Comparison of ENCODE assay signal across 21 cellular contexts in the genomic region with DNA sequence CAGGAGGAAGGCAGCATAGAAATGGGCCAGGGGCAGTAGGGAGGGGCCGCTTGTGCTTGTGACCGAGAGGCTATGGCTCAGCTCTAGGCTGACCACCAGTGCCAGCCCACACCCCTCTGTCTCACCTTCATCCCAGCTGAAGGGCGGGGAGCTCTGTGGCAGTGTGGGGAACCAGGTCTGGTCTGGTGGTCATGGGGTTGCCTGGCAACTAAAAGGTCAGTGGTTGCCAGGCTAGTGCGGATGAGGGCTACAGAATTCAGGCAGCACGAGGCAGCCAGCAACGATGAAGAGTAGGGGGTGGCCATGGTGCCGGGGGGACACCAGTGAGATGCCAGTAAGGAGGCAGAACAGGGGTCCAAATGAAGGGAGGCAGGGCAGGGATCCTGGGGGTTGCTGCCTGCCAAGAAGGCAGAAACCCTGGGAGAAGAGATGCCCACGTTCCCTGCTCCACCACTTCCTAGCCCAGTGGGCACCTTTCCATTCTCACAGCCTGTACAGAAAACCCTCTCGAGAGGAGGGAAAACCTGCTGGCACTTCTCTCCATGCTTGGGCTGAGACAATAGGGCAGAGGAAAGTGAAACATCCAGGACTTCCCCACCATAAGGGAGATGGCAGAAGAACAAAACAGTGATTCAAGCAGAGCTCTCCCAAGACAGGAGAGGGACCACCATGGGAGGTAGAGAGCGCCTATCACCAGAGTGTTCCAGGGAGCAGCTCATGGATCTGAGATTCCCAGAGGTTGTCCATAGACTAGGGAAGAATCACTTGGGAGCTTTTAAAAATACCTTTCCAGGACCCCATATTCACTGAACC. TPM values are rescaled to one million over a fixed set of nuclear protein-coding genes. Genes with fewer than 3 reads are reported as not detected.
DNase-seq lines count a peak whose midpoint lies in the region; ATAC-seq, FAIRE-seq and TF ChIP-seq lines count a peak whose summit lies in the region.
"Had no signal": no experiment of that assay in that cellular context is flagged by ENCODE, and none has a peak within 500 bp of the region (broad histone marks: within the 10 kb centered on the region; RNA-seq: fewer than 3 reads in every experiment).

No MANE protein-coding gene starts in this region.

- no peak overlapping the region for H2BK20ac ChIP-seq in H1 (ENCODE audit: low read length)

- no peak overlapping the region for H4K12ac ChIP-seq in trophoblast cell (ENCODE audit: low read depth, low read length)

- H3K4me2 ChIP-seq in BLaER1 (peak overlapping the region; percentile 36), H1 (ENCODE audit: insufficient read depth in 1 of 2, low read depth in 2 of 2, low read length in 2 of 2) (no peak overlapping the region), trophoblast cell (ENCODE audit: low read length) (no peak overlapping the region), PC-3 (ENCODE audit: low read length) (no peak overlapping the region)

- H3K36me3 ChIP-seq in BLaER1 (no peaks in the 10 kb centered on the region), H1 (ENCODE audit: control insufficient read depth in 2 of 4, insufficient read depth in 4 of 4, low read length in 3 of 4) (peaks cover 0 to 7% (median 0%) of the 10 kb centered on the region in 4 experiments; a peak in 1 of 8 replicates), trophoblast cell (ENCODE audit: control insufficient read depth in 1 of 2, insufficient read depth in 2 of 2, low read length in 2 of 2) (no peaks in the 10 kb centered on the region), PC-3 (ENCODE audit: low read depth, low read length) (no peaks in the 10 kb centered on the region)

- H2AFZ ChIP-seq in H1 (ENCODE audit: low read length) = no peak overlapping the region
- H2AFZ ChIP-seq in trophoblast cell (ENCODE audit: insufficient read depth, low read length, poor library complexity) = no peak overlapping the region
- no peak overlapping the region for H2AFZ ChIP-seq in PC-3 (ENCODE audit: low read length)

- TF ChIP-seq CTCF in H1 (IDR thresholded peaks at IDR 0.05; ENCODE audit: control extremely low read depth in 1 of 3, insufficient read depth in 1 of 3, low read depth in 1 of 3, low read length in 3 of 3) (no peak), PC-3 (conservative IDR thresholded peaks at IDR 0.05; ENCODE audit: low read depth, low read length) (no peak)

- peaks cover 32% of the 10 kb centered on the region for H3K4me1 ChIP-seq in BLaER1
- peaks cover 5 to 31% (median 21%) of the 10 kb centered on the region in 4 experiments for H3K4me1 ChIP-seq in H1 (replicated peaks in 1 of 4; ENCODE audit: control insufficient read depth in 3 of 4, insufficient read depth in 4 of 4, low read length in 3 of 4)
- H3K4me1 ChIP-seq in trophoblast cell (ENCODE audit: control insufficient read depth in 1 of 2, insufficient read depth in 2 of 2, low read length in 2 of 2) = peaks cover 0 to 3% of the 10 kb centered on the region in 2 experiments
- no peaks in the 10 kb centered on the region for H3K4me1 ChIP-seq in PC-3 (ENCODE audit: insufficient read depth, low read length)
- H3K4me1 ChIP-seq: Caco-2 had no signal

- H2BK5ac ChIP-seq in H1 (ENCODE audit: low read depth, low read length) (no peak overlapping the region), trophoblast cell (ENCODE audit: low read depth, low read length, poor library complexity) (no peak overlapping the region)

- no peak overlapping the region for H4K91ac ChIP-seq in H1 (replicated peaks; ENCODE audit: insufficient read length, low read length)
- H4K91ac ChIP-seq in trophoblast cell (ENCODE audit: low read depth, low read length) = no peak overlapping the region

- H3K27ac ChIP-seq in BLaER1 = no peak overlapping the region
- peak overlapping the region; percentile 95 for H3K27ac ChIP-seq in angular gyrus (ENCODE audit: low read depth, low read length)
- no peak overlapping the region for H3K27ac ChIP-seq in H1 (ENCODE audit: low read depth, low read length)
- no peak overlapping the region for H3K27ac ChIP-seq in trophoblast cell (ENCODE audit: low read depth, low read length)
- no peak overlapping the region for H3K27ac ChIP-seq in PC-3 (ENCODE audit: low read length)

- H3K9me3 ChIP-seq in BLaER1 (0 out of 2 replicates have a peak, but pooled peaks cover 10% of the 10 kb centered on the region), H1 (ENCODE audit: insufficient read depth in 2 of 2, low read depth in 1 of 2, low read length in 1 of 2) (no peaks in the 10 kb centered on the region), trophoblast cell (ENCODE audit: insufficient read depth, low read depth, low read length) (peaks cover 14% of the 10 kb centered on the region), PC-3 (ENCODE audit: low read length) (no peaks in the 10 kb centered on the region)
- H3K9me3 ChIP-seq: Caco-2 had no signal

- H4K20me1 ChIP-seq in BLaER1 = peaks cover 43% of the 10 kb centered on the region
- peaks cover 3 to 33% of the 10 kb centered on the region in 2 experiments for H4K20me1 ChIP-seq in H1 (replicated peaks in 1 of 2; ENCODE audit: control insufficient read depth in 1 of 2, insufficient read depth in 2 of 2, low read length in 2 of 2)
- no peaks in the 10 kb centered on the region for H4K20me1 ChIP-seq in PC-3 (ENCODE audit: low read length)

- H3K14ac ChIP-seq in H1 (ENCODE audit: insufficient read length) (no peak overlapping the region), trophoblast cell (ENCODE audit: low read length) (no peak overlapping the region)

- no peak for DNase-seq in H1 (ENCODE audit: low read depth in 1 of 2, low spot score in 2 of 2)
- no peak for DNase-seq in trophoblast cell
- DNase-seq in NCI-H1092 (lab: John Stamatoyannopoulos, UW) = no peak
- DNase-seq in stimulated activated CD4-positive, alpha-beta T cell treated with anti-CD3 and anti-CD28 coated beads, Interleukin-2, amount 100 ng/mL, for 48 hours = no peak
- DNase-seq in PC-3 = no peak
- DNase-seq: Caco-2; CD4-positive, alpha-beta T cell; DMS153; GF-D8; HCEC 1CT; NCI-H1105 treated with DMSO at 0.1 percent for 48 hours; NCI-H1694; NCI-H2081 treated with DMSO at 0.1 percent for 48 hours; NCI-H446 treated with DMSO at 0.1 percent for 48 hours; NCI-H748 treated with DMSO at 0.1 percent for 48 hours; OCI-M1; RPMI8226; SIG-M5 had no signal

- H4K5ac ChIP-seq in H1 (ENCODE audit: insufficient read length, low read depth, low read length) = no peak overlapping the region

- no peak overlapping the region for H4K8ac ChIP-seq in H1 (ENCODE audit: extremely low read depth, insufficient read depth, low read length)
- H4K8ac ChIP-seq in trophoblast cell (ENCODE audit: low read depth, low read length) = no peak overlapping the region

- H3K4ac ChIP-seq in H1 (replicated peaks; ENCODE audit: insufficient read length, low read depth, low read length) (no peak overlapping the region), trophoblast cell (ENCODE audit: low read depth, low read length) (no peak overlapping the region)

- no peak for TF ChIP-seq POLR2A in H1 (IDR thresholded peaks at IDR 0.05; ENCODE audit: control extremely low read depth in 1 of 2, low read depth in 2 of 2, low read length in 2 of 2)

- H3K79me1 ChIP-seq in H1 (ENCODE audit: low read depth, low read length) (no peaks in the 10 kb centered on the region), trophoblast cell (ENCODE audit: low read length) (no peaks in the 10 kb centered on the region)

- 0 out of 2 replicates have a peak overlapping the region, but pooled peaks have one; percentile 61 for H2BK15ac ChIP-seq in H1 (ENCODE audit: low read length)

- no peaks in the 10 kb centered on the region for H3F3A ChIP-seq in PC-3 (ENCODE audit: low read length, unreplicated experiment)

- H3K56ac ChIP-seq in H1 (replicated peaks; ENCODE audit: insufficient read length, low read depth, low read length) = no peak overlapping the region

- CTCF ChIA-PET in H1 (lab: Charles Lee; ENCODE audit: partially characterized antibody) (interaction anchor here (0.7 to 38.1 kb wide), 13 partner anchors 8 to 112 kb away, joined by 3 to 914 read pairs (median 4); a partner anchor contains a TSS), PC-3 (lab: Charles Lee) (no interaction called here)

- peak overlapping the region; percentile 50; the same call in 1 of the 2 replicates for H2BK12ac ChIP-seq in H1 (ENCODE audit: low read depth, low read length)
- no peak overlapping the region for H2BK12ac ChIP-seq in trophoblast cell (ENCODE audit: low read length)

- H3K9ac ChIP-seq in BLaER1 (no peak overlapping the region), H1 (replicated peaks in 1 of 4; ENCODE audit: extremely low read depth in 1 of 4, low read depth in 3 of 4, low read length in 3 of 4) (no peak overlapping the region), trophoblast cell (ENCODE audit: low read length) (peak overlapping the region; percentile 11), PC-3 (ENCODE audit: low read length) (no peak overlapping the region)

- intact Hi-C loops in PC-3 (cut with micrococcal nuclease) = no loop called here

- POLR2A ChIA-PET in H1 (lab: Charles Lee; ENCODE audit: partially characterized antibody) (interaction anchor here (3.0 to 4.9 kb wide), 2 partner anchors 37 to 102 kb away, joined by 18 to 45 read pairs; a partner anchor contains a TSS), PC-3 (lab: Charles Lee; ENCODE audit: unreplicated experiment) (no interaction called here)

- 57% methylated on average over 10 of the region's 10 CpGs; no CpG with 5 or more reads in 1 of the 2 experiments for WGBS in H1 (ENCODE audit: extremely low coverage in 1 of 2, insufficient coverage in 1 of 2, insufficient read length in 1 of 2, insufficient replicate concordance in 2 of 2, low coverage in 1 of 2, low lambda C conversion rate in 2 of 2, missing lambda C conversion rate in 1 of 2), 2 experiments
- no CpG with 5 or more reads among the region's 10 CpGs for WGBS in trophoblast cell (ENCODE audit: extremely low coverage, insufficient coverage, insufficient read length)

- H3K79me2 ChIP-seq in H1 (ENCODE audit: control insufficient read depth in 1 of 2, insufficient read depth in 2 of 2, low read length in 2 of 2) (no peaks in the 10 kb centered on the region), trophoblast cell (ENCODE audit: control insufficient read depth, insufficient read depth, low read length, poor library complexity) (no peaks in the 10 kb centered on the region), PC-3 (ENCODE audit: low read length) (no peaks in the 10 kb centered on the region)

- no peak for FAIRE-seq in H1 (lab: Jason Lieb, UNC)
- FAIRE-seq: K562 had no signal

- H3K23ac ChIP-seq in H1 (ENCODE audit: insufficient read length) (no peak overlapping the region), trophoblast cell (ENCODE audit: low read length) (no peak overlapping the region)

- H2BK120ac ChIP-seq in H1 (replicated peaks; ENCODE audit: low read depth, low read length) (no peak overlapping the region), trophoblast cell (ENCODE audit: insufficient read depth, low read length, poor library complexity) (no peak overlapping the region)

- peaks cover 14% of the 10 kb centered on the region for H3K23me2 ChIP-seq in H1 (ENCODE audit: low read depth, low read length)

- no peak for TF ChIP-seq RAD21 in H1 (IDR thresholded peaks at IDR 0.05 in 1 of 2, conservative IDR thresholded peaks at IDR 0.05 in 1 of 2; ENCODE audit: low read depth in 2 of 2, low read length in 2 of 2)

- no peak for ATAC-seq in PC-3
- ATAC-seq: K562 had no signal

- no peaks in the 10 kb centered on the region for H3K9me2 ChIP-seq in PC-3 (replicated peaks; ENCODE audit: low read length)

- no peak overlapping the region for H3K4me3 ChIP-seq in BLaER1
- no peak overlapping the region for H3K4me3 ChIP-seq in H1 (ENCODE audit: extremely low read depth in 1 of 4, insufficient read depth in 2 of 4, low read depth in 3 of 4, low read length in 4 of 4)
- H3K4me3 ChIP-seq in trophoblast cell (ENCODE audit: low read depth, low read length) = no peak overlapping the region
- no peak overlapping the region for H3K4me3 ChIP-seq in PC-3 (ENCODE audit: low read length)
- H3K4me3 ChIP-seq: K562 had no signal

- 0 out of 2 replicates have a peak overlapping the region, but pooled peaks have one; percentile 53 for H2AK5ac ChIP-seq in H1 (ENCODE audit: low read depth, low read length)
- H2AK5ac ChIP-seq in trophoblast cell (ENCODE audit: low read length) = no peak overlapping the region

- TF ChIP-seq EP300 in H1 (IDR thresholded peaks at IDR 0.05; ENCODE audit: borderline replicate concordance in 1 of 2, low read depth in 2 of 2, low read length in 2 of 2) = no peak

- no TSS peak for BruUV-seq in PC-3 (replicated peaks; lab: Mats Ljungman, UMichigan)

- H3K27me3 ChIP-seq in BLaER1 (peaks cover 85% of the 10 kb centered on the region), H1 (replicated peaks in 1 of 4; ENCODE audit: control insufficient read depth in 3 of 4, extremely low read depth in 1 of 4, insufficient read depth in 3 of 4, low read length in 3 of 4) (peaks cover 54 to 95% (median 92%) of the 10 kb centered on the region in 4 experiments), trophoblast cell (ENCODE audit: insufficient read depth, low read length) (peaks cover 66% of the 10 kb centered on the region), PC-3 (ENCODE audit: low read length) (no peaks in the 10 kb centered on the region)

- H3K18ac ChIP-seq in H1 (ENCODE audit: extremely low read depth, low read length) (no peak overlapping the region), trophoblast cell (ENCODE audit: low read length) (no peak overlapping the region)

RNA-seq across cellular contexts. Expression of a gene that starts 39.7 kb away (rescaled TPM):
- total RNA-seq in H1 (2021; fragmentation: NEBNext Ultra II Directional; extraction: Animal tissue kit (Norgen Biotek cat#: 25700)) = 3.8 and 4.1 TPM in 2 replicates
- 2.8 and 4.2 TPM in 2 replicates for polyA plus RNA-seq in H1 (2011; rRNA removed)
- 2.3 TPM for polyA plus RNA-seq in H1 (2011; cell fraction: cytosol; rRNA removed)
- polyA plus RNA-seq in H1 (2011; cell fraction: nucleus; rRNA removed) = 14.3 TPM
- 5.2 to 6.7 TPM (median 6.1 TPM) in 4 replicates for polyA plus RNA-seq in H1 (2012, experiment 1 of 2)
- polyA plus RNA-seq in H1 (2012, experiment 2 of 2) = 2.0 TPM
- 1.7 TPM for polyA plus RNA-seq in H1 (2013, experiment 1 of 2)
- polyA plus RNA-seq in H1 (2013, experiment 2 of 2) = 1.3 TPM
- 2.0 and 3.7 TPM in 2 replicates for polyA minus RNA-seq in H1 (2011; rRNA and poly(A)+ RNA removed)
- 5.5 TPM for polyA minus RNA-seq in H1 (2011; cell fraction: cytosol; rRNA and poly(A)+ RNA removed)
- polyA minus RNA-seq in H1 (2011; cell fraction: nucleus; rRNA and poly(A)+ RNA removed) = 9.6 TPM
- 0.29 and 0.31 TPM in 2 replicates for polyA plus RNA-seq in trophoblast cell (2013)
- total RNA-seq in PC-3 (2014; rRNA removed) = 1.8 and 2.6 TPM in 2 replicates
